Comparison of ENCODE assay signal across 9 cellular contexts in genomic region chrX:17859609-17860178, GRCh38. TPM values are rescaled to one million over a fixed set of nuclear protein-coding genes. Genes with fewer than 3 reads are reported as not detected.
A peak's percentile ranks its signal among the peaks of the same experiment; 100 is the strongest.
DNase-seq lines count a peak whose midpoint lies in the region; ATAC-seq, FAIRE-seq and TF ChIP-seq lines count a peak whose summit lies in the region.
"Had no signal": no experiment of that assay in that cellular context is flagged by ENCODE, and none has a peak within 500 bp of the region (broad histone marks: within the 10 kb centered on the region; RNA-seq: fewer than 3 reads in every experiment).

No MANE protein-coding gene starts in this region.

- ATAC-seq in naive thymus-derived CD4-positive, alpha-beta T cell: peak; percentile 75
- ATAC-seq in GM18867 (IDR thresholded peaks at IDR 0.05; ENCODE audit: unreplicated experiment) (no peak), GM18909 (IDR thresholded peaks at IDR 0.05; ENCODE audit: poor library complexity, unreplicated experiment) (no peak)

- H3K9me3 Mint-ChIP-seq in naive thymus-derived CD4-positive, alpha-beta T cell: no peaks in the 10 kb centered on the region

- no peaks in the 10 kb centered on the region for H3K36me3 ChIP-seq in ACC112 (ENCODE audit: insufficient read depth, low read length)
- no peaks in the 10 kb centered on the region for H3K36me3 ChIP-seq in duodenal mucosa (ENCODE audit: control insufficient read depth in 1 of 2, insufficient read depth in 2 of 2, low read length in 2 of 2)
- H3K36me3 ChIP-seq in naive thymus-derived CD4-positive, alpha-beta T cell (ENCODE audit: control insufficient read depth in 2 of 3, insufficient read depth in 3 of 3, low read length in 3 of 3): no peaks in the 10 kb centered on the region

- intact Hi-C loops in naive thymus-derived CD4-positive, alpha-beta T cell (cut with micrococcal nuclease): loop anchor here in 1 of 2 donors (2.0 to 10.0 kb wide), 3 partner anchors 72 to 125 kb away; no protein-coding TSS in a partner anchor

- CTCF ChIA-PET in naive thymus-derived CD4-positive, alpha-beta T cell (lab: Charles Lee): no interaction called here

- no peaks in the 10 kb centered on the region for H3K36me3 Mint-ChIP-seq in naive thymus-derived CD4-positive, alpha-beta T cell

- H3K9ac ChIP-seq in duodenal mucosa (ENCODE audit: low read depth in 1 of 2, low read length in 2 of 2): peak overlapping the region in 1 of 2 donors; percentile 54

- H3K9me3 ChIP-seq in duodenal mucosa (ENCODE audit: control insufficient read depth in 1 of 2, low read length in 2 of 2): no peaks in the 10 kb centered on the region
- H3K9me3 ChIP-seq in naive thymus-derived CD4-positive, alpha-beta T cell (ENCODE audit: control insufficient read depth in 2 of 3, low read length in 3 of 3): no peaks in the 10 kb centered on the region

- peak overlapping the region; percentile 84 for H2AFZ ChIP-seq in ACC112 (ENCODE audit: low read length, unreplicated experiment)

- peak overlapping the region; percentile 54 to 89 (median 86) for H3K4me3 Mint-ChIP-seq in naive thymus-derived CD4-positive, alpha-beta T cell

- H3K27me3 ChIP-seq in ACC112 (ENCODE audit: insufficient read depth, low read length) (peaks cover 50% of the 10 kb centered on the region), duodenal mucosa (ENCODE audit: control insufficient read depth in 1 of 2, insufficient read depth in 2 of 2, low read length in 2 of 2) (peaks cover 3 to 25% of the 10 kb centered on the region in 2 donors)
- no peaks in the 10 kb centered on the region for H3K27me3 ChIP-seq in naive thymus-derived CD4-positive, alpha-beta T cell (ENCODE audit: control insufficient read depth in 2 of 2, insufficient read depth in 2 of 2, low read length in 2 of 2)

- TF ChIP-seq POLR2A in GM12891 (IDR thresholded peaks at IDR 0.05; ENCODE audit: low read depth, low read length): no peak

- H3K27me3 Mint-ChIP-seq in naive thymus-derived CD4-positive, alpha-beta T cell: peaks cover 0 to 53% (median 28%) of the 10 kb centered on the region in 5 donors

- FAIRE-seq in GM12891 (lab: Jason Lieb, UNC): no peak

- DNase-seq in NCI-H2029 treated with DMSO at 0.1 percent for 48 hours (lab: John Stamatoyannopoulos, UW) (peak; percentile 9), globus pallidus (ENCODE audit: low spot score) (no peak), GM12891 (ENCODE audit: insufficient read length, low spot score) (no peak)
- DNase-seq in naive thymus-derived CD4-positive, alpha-beta T cell: peak in 7 of 9 donors; percentile 12 to 49 (median 28)

- H3K27ac ChIP-seq in ACC112 (ENCODE audit: low read depth, low read length) (no peak overlapping the region), duodenal mucosa (ENCODE audit: low read depth, low read length) (no peak overlapping the region)
- no peak overlapping the region for H3K27ac ChIP-seq in naive thymus-derived CD4-positive, alpha-beta T cell (ENCODE audit: low read depth, low read length)

- H3K27ac Mint-ChIP-seq in naive thymus-derived CD4-positive, alpha-beta T cell: peak overlapping the region in 2 of 9 donors; percentile 62 to 70

- peaks cover 0 to 11% (median 5%) of the 10 kb centered on the region in 7 donors for H3K4me1 Mint-ChIP-seq in naive thymus-derived CD4-positive, alpha-beta T cell

- POLR2A ChIA-PET in naive thymus-derived CD4-positive, alpha-beta T cell (lab: Charles Lee): no interaction called here

- H3K4me1 ChIP-seq in ACC112 (ENCODE audit: control insufficient read depth, insufficient read depth, low read length, unreplicated experiment) (peaks cover 6% of the 10 kb centered on the region), duodenal mucosa (ENCODE audit: control insufficient read depth in 1 of 2, insufficient read depth in 2 of 2, low read length in 2 of 2) (no peaks in the 10 kb centered on the region)
- H3K4me1 ChIP-seq in naive thymus-derived CD4-positive, alpha-beta T cell (ENCODE audit: control insufficient read depth in 2 of 2, insufficient read depth in 2 of 2, low read length in 2 of 2): no peaks in the 10 kb centered on the region

- peak overlapping the region; percentile 95 for H3K4me3 ChIP-seq in ACC112 (ENCODE audit: low read depth, low read length)
- H3K4me3 ChIP-seq in duodenal mucosa (ENCODE audit: low read depth in 1 of 2, low read length in 2 of 2): peak overlapping the region; percentile 54 to 60
- H3K4me3 ChIP-seq in naive thymus-derived CD4-positive, alpha-beta T cell (ENCODE audit: low read length): peak overlapping the region; percentile 37

- H3K79me2 ChIP-seq in ACC112 (ENCODE audit: control insufficient read depth, insufficient read depth, low read length, unreplicated experiment): peaks cover 24% of the 10 kb centered on the region

TF ChIP-seq in GM12891, 5 proteins besides CTCF, POLR2A, EP300 and RAD21:
- TF ChIP-seq PAX5 (IDR thresholded peaks at IDR 0.05; ENCODE audit: insufficient read depth, low read length, severe bottlenecking) (no peak), SPI1 (IDR thresholded peaks at IDR 0.05; ENCODE audit: low read depth, low read length) (no peak), TAF1 (IDR thresholded peaks at IDR 0.05; ENCODE audit: low read depth, low read length) (no peak), POLR2AphosphoS5 (IDR thresholded peaks at IDR 0.05; ENCODE audit: low read depth, low read length) (no peak), POU2F2 (IDR thresholded peaks at IDR 0.05; ENCODE audit: low read depth, low read length) (no peak)

RNA-seq across cellular contexts. Expression of gene RAI2, which starts 1.4 kb away (rescaled TPM):
- 1 to 10 TPM in 4 of 5 experiments, not detected in 1; 1.6 to 2.8 (median 2.2) TPM for total RNA-seq in naive thymus-derived CD4-positive, alpha-beta T cell
- polyA plus RNA-seq in naive thymus-derived CD4-positive, alpha-beta T cell: 1 to 10 TPM in 1 of 2 donors, under 1 TPM in 1; 0.96 to 1.4 TPM
- polyA plus RNA-seq in GM12891 (2012; ENCODE audit: low read depth, missing spikeins): not detected
- total RNA-seq: HT1080 had no signal

Comparison
In these comparisons a context has a peak if more than half of its experiments do, and no peak if none do; other contexts are left out.
1. H3K4me3 ChIP-seq: peak in every context shown above with its lines; median percentile 95 in ACC112; 57 in duodenal mucosa; 37 in naive thymus-derived CD4-positive, alpha-beta T cell.
2. DNase-seq: peak in NCI-H2029 treated with DMSO at 0.1 percent for 48 hours (single experiment) and naive thymus-derived CD4-positive, alpha-beta T cell (7 of 9); none in globus pallidus (single experiment) and GM12891 (single experiment).